ENCODE assay signal across 2 cellular contexts in the genomic region with DNA sequence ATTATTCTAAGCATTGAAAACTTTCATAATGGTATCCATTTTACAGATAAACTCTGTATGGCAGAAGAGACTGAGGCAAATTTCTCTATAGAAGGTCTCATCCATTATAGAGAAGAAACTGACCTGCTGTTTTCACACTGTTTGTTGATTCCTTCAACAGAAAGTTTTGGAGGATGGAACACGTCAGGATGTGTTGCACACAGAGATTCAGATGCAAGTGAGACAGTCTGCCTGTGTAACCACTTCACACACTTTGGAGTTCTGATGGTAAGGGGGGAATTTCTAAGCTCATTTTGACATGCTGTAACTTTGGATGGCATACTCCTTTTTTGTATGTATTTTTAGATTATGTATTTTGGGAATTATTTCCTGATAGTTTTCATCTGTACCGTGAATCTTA.
TF ChIP-seq lines count a peak whose summit lies in the region.

No MANE protein-coding gene starts in this region.

TF ChIP-seq in SK-N-SH, 30 proteins besides CTCF, POLR2A, EP300 and RAD21:
- TF ChIP-seq, protein P1, sequence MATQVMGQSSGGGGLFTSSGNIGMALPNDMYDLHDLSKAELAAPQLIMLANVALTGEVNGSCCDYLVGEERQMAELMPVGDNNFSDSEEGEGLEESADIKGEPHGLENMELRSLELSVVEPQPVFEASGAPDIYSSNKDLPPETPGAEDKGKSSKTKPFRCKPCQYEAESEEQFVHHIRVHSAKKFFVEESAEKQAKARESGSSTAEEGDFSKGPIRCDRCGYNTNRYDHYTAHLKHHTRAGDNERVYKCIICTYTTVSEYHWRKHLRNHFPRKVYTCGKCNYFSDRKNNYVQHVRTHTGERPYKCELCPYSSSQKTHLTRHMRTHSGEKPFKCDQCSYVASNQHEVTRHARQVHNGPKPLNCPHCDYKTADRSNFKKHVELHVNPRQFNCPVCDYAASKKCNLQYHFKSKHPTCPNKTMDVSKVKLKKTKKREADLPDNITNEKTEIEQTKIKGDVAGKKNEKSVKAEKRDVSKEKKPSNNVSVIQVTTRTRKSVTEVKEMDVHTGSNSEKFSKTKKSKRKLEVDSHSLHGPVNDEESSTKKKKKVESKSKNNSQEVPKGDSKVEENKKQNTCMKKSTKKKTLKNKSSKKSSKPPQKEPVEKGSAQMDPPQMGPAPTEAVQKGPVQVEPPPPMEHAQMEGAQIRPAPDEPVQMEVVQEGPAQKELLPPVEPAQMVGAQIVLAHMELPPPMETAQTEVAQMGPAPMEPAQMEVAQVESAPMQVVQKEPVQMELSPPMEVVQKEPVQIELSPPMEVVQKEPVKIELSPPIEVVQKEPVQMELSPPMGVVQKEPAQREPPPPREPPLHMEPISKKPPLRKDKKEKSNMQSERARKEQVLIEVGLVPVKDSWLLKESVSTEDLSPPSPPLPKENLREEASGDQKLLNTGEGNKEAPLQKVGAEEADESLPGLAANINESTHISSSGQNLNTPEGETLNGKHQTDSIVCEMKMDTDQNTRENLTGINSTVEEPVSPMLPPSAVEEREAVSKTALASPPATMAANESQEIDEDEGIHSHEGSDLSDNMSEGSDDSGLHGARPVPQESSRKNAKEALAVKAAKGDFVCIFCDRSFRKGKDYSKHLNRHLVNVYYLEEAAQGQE (IDR thresholded peaks at IDR 0.05; ENCODE audit: low read depth, low read length) = no peak
- no peak for TF ChIP-seq YY1 (IDR thresholded peaks at IDR 0.05; ENCODE audit: low read depth)
- no peak for TF ChIP-seq GABPA (IDR thresholded peaks at IDR 0.05; ENCODE audit: low read depth)

TF ChIP-seq in SK-N-SH treated with all-trans-retinoic acid at 6 μM for 48 hours, 23 proteins besides CTCF, POLR2A, EP300 and RAD21 (continued from another document):
- TF ChIP-seq, protein P2, sequence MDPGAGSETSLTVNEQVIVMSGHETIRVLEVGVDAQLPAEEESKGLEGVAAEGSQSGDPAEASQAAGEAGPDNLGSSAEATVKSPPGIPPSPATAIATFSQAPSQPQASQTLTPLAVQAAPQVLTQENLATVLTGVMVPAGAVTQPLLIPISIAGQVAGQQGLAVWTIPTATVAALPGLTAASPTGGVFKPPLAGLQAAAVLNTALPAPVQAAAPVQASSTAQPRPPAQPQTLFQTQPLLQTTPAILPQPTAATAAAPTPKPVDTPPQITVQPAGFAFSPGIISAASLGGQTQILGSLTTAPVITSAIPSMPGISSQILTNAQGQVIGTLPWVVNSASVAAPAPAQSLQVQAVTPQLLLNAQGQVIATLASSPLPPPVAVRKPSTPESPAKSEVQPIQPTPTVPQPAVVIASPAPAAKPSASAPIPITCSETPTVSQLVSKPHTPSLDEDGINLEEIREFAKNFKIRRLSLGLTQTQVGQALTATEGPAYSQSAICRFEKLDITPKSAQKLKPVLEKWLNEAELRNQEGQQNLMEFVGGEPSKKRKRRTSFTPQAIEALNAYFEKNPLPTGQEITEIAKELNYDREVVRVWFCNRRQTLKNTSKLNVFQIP (CRISPR knock-in tag; IDR thresholded peaks at IDR 0.05; ENCODE audit: borderline replicate concordance, low read depth) = no peak
- TF ChIP-seq CSDC2 (CRISPR knock-in tag; IDR thresholded peaks at IDR 0.05) = no peak
- TF ChIP-seq ESRRG (CRISPR knock-in tag; IDR thresholded peaks at IDR 0.05) = no peak
- TF ChIP-seq SNAI2 (CRISPR knock-in tag; IDR thresholded peaks at IDR 0.05) = no peak
TF ChIP-seq in SK-N-SH treated with all-trans-retinoic acid at 6 μM for 48 hours: peak in this region for 0.
